In genomic region chr16:27605500-27606106, GRCh38 we compare ENCODE assay signal across 8 cellular contexts. TPM values are rescaled to one million over a fixed set of nuclear protein-coding genes. Genes with fewer than 3 reads are reported as not detected.
DNase-seq lines count a peak whose midpoint lies in the region; FAIRE-seq and TF ChIP-seq lines count a peak whose summit lies in the region.
"Not testable (repeated sequence)": the region's sequence is repeated elsewhere in the genome, so short reads cannot be mapped to it uniquely, and the experiment has no call there.

No MANE protein-coding gene starts in this region.

- intact Hi-C loops in activated CD4-positive, alpha-beta T cell treated with anti-CD3 and anti-CD28 coated beads, Interleukin-2, amount 10 ng/mL, durations not matched to agents 24 days and 14 days (cut with micrococcal nuclease); kidney (cut with DNase I): not testable (repeated sequence)

- TF ChIP-seq CTCF in AG09309 (IDR thresholded peaks at IDR 0.05; ENCODE audit: control insufficient read depth, insufficient read depth, low read depth, low read length, missing control alignments) (peak; percentile 70), GM12864 (IDR thresholded peaks at IDR 0.05; ENCODE audit: low read depth, low read length, missing control alignments) (peak; percentile 78), LNCaP clone FGC (IDR thresholded peaks at IDR 0.05; ENCODE audit: control insufficient read depth, extremely low read depth, insufficient read depth) (peak; percentile 73), kidney (IDR thresholded peaks at IDR 0.05; ENCODE audit: borderline replicate concordance, extremely low read depth, insufficient read depth) (peak; percentile 57)

- H3K4me1 ChIP-seq in NT2/D1 (ENCODE audit: insufficient read depth, insufficient read length); kidney (ENCODE audit: control insufficient read depth in 1 of 2, insufficient read depth in 1 of 2, low read depth in 1 of 2, low read length in 2 of 2): not testable (repeated sequence)

- H3K36me3 ChIP-seq in NT2/D1 (ENCODE audit: insufficient read depth, insufficient read length, low read length); kidney (ENCODE audit: control insufficient read depth in 1 of 2, insufficient read depth in 2 of 2, low read length in 2 of 2): not testable (repeated sequence)

- H3K9ac ChIP-seq in NT2/D1 (ENCODE audit: insufficient read length, low read depth); kidney (ENCODE audit: low read length in 2 of 2): not testable (repeated sequence)

- not testable (repeated sequence) for FAIRE-seq in kidney (lab: Jason Lieb, UNC)

- not testable (repeated sequence) for H3K27ac ChIP-seq in kidney (ENCODE audit: low read depth in 2 of 2, low read length in 2 of 2)

- H3K27ac Mint-ChIP-seq in activated CD4-positive, alpha-beta T cell treated with anti-CD3 and anti-CD28 coated beads, Interleukin-2, amount 10 ng/mL, durations not matched to agents 24 days and 14 days, result not testable (repeated sequence)

- not testable (repeated sequence) for H3K9me3 ChIP-seq in NT2/D1 (ENCODE audit: insufficient read depth, low read length); kidney (ENCODE audit: control insufficient read depth in 1 of 2, low read length in 2 of 2)

- not testable (repeated sequence) for H3K9me3 Mint-ChIP-seq in activated CD4-positive, alpha-beta T cell treated with anti-CD3 and anti-CD28 coated beads, Interleukin-2, amount 10 ng/mL, durations not matched to agents 24 days and 14 days

- not testable (repeated sequence) for TF ChIP-seq POLR2A in erythroblast (IDR thresholded peaks at IDR 0.05; ENCODE audit: low read length)

- H3K27me3 ChIP-seq in NT2/D1 (ENCODE audit: insufficient read depth, insufficient read length), result not testable (repeated sequence)

- not testable (repeated sequence) for H3K4me3 Mint-ChIP-seq in activated CD4-positive, alpha-beta T cell treated with anti-CD3 and anti-CD28 coated beads, Interleukin-2, amount 10 ng/mL, durations not matched to agents 24 days and 14 days

- H3K4me3 ChIP-seq in AG09309 (ENCODE audit: control insufficient read depth, low read depth, low read length); GM12864 (ENCODE audit: low read depth, low read length); LNCaP clone FGC (ENCODE audit: low read depth, low read length); NT2/D1 (ENCODE audit: insufficient read length, low read depth); kidney (ENCODE audit: low read length in 2 of 2): not testable (repeated sequence)

- H3K36me3 Mint-ChIP-seq in activated CD4-positive, alpha-beta T cell treated with anti-CD3 and anti-CD28 coated beads, Interleukin-2, amount 10 ng/mL, durations not matched to agents 24 days and 14 days (ENCODE audit: low read depth), result not testable (repeated sequence)

- H3K4me1 Mint-ChIP-seq in activated CD4-positive, alpha-beta T cell treated with anti-CD3 and anti-CD28 coated beads, Interleukin-2, amount 10 ng/mL, durations not matched to agents 24 days and 14 days, result not testable (repeated sequence)

- DNase-seq in AG09309 (ENCODE audit: low read depth); kidney: not testable (repeated sequence)
- DNase-seq in GM12864 (ENCODE audit: low read depth) (peak; percentile 4), LNCaP clone FGC (ENCODE audit: low read depth) (peak; percentile 6), NT2/D1 (ENCODE audit: low read depth, low spot score) (peak; percentile 65), erythroblast (lab: John Stamatoyannopoulos, UW) (peak; percentile 46 to 67), renal cortical epithelial cell (ENCODE audit: low read depth) (peak; percentile 41)
- peak; percentile 66 for DNase-seq in activated CD4-positive, alpha-beta T cell treated with anti-CD3 and anti-CD28 coated beads, Interleukin-2, amount 10 ng/mL, durations not matched to agents 24 days and 14 days

- H3K27me3 Mint-ChIP-seq in activated CD4-positive, alpha-beta T cell treated with anti-CD3 and anti-CD28 coated beads, Interleukin-2, amount 10 ng/mL, durations not matched to agents 24 days and 14 days, result not testable (repeated sequence)

RNA-seq across cellular contexts. Expression of gene KATNIP, which starts 55.7 kb away (rescaled TPM):
- 17.5 and 18.0 TPM in 2 replicates for total RNA-seq in activated CD4-positive, alpha-beta T cell treated with anti-CD3 and anti-CD28 coated beads, Interleukin-2, amount 10 ng/mL, durations not matched to agents 24 days and 14 days
- total RNA-seq in kidney, result 40.2 TPM
- 4.0 TPM for polyA plus RNA-seq in kidney (ENCODE audit: insufficient read depth, low read depth, low replicate concordance)
- 25.4 and 63.0 TPM in 2 replicates for total RNA-seq in renal cortical epithelial cell

RNA-seq across cellular contexts. Expression of gene GTF3C1, which starts 55.9 kb away (rescaled TPM):
- total RNA-seq in activated CD4-positive, alpha-beta T cell treated with anti-CD3 and anti-CD28 coated beads, Interleukin-2, amount 10 ng/mL, durations not matched to agents 24 days and 14 days, result 54.3 and 56.5 TPM in 2 replicates
- total RNA-seq in kidney (59.0 TPM), renal cortical epithelial cell (41.3 and 97.3 TPM in 2 replicates)
- 81.7 TPM for polyA plus RNA-seq in kidney (ENCODE audit: insufficient read depth, low read depth, low replicate concordance)
